ENCODE assay signal across 8 cellular contexts in genomic region chr4:153151535-153152452, GRCh38. TPM values are rescaled to one million over a fixed set of nuclear protein-coding genes. Genes with fewer than 3 reads are reported as not detected.
DNase-seq lines count a peak whose midpoint lies in the region; ATAC-seq and TF ChIP-seq lines count a peak whose summit lies in the region.

No MANE protein-coding gene starts in this region.

- peak overlapping the region; percentile 74 for H3K4me3 ChIP-seq in SJCRH30
- no peak overlapping the region for H3K4me3 ChIP-seq in effector memory CD4-positive, alpha-beta T cell (ENCODE audit: insufficient read depth, low read depth, low read length, poor library complexity, severe bottlenecking)
- H3K4me3 ChIP-seq in mucosa of rectum (ENCODE audit: low read length in 2 of 2): peak overlapping the region; percentile 10 to 70
- peak overlapping the region in 1 of 3 donors; percentile 43 for H3K4me3 ChIP-seq in thyroid gland (replicated peaks in 1 of 3)

- H3K9me3 ChIP-seq in SJCRH30 (replicated peaks) (no peaks in the 10 kb centered on the region), mucosa of rectum (ENCODE audit: control insufficient read depth in 2 of 2, low read length in 2 of 2) (no peaks in the 10 kb centered on the region), thyroid gland (no peaks in the 10 kb centered on the region)
- no peaks in the 10 kb centered on the region for H3K9me3 ChIP-seq in effector memory CD4-positive, alpha-beta T cell (ENCODE audit: control insufficient read depth, low read length)

- intact Hi-C loops in thyroid gland (cut with DNase I): no loop called here

- no peaks in the 10 kb centered on the region for H3K36me3 ChIP-seq in SJCRH30
- H3K36me3 ChIP-seq in effector memory CD4-positive, alpha-beta T cell (ENCODE audit: control insufficient read depth, insufficient read depth, low read length): no peaks in the 10 kb centered on the region
- H3K36me3 ChIP-seq in mucosa of rectum (ENCODE audit: control insufficient read depth in 2 of 2, insufficient read depth in 2 of 2, low read length in 2 of 2): no peaks in the 10 kb centered on the region
- H3K36me3 ChIP-seq in thyroid gland: no peaks in the 10 kb centered on the region

- no peak for TF ChIP-seq POLR2A in thyroid gland (IDR thresholded peaks at IDR 0.05)

- no peak for TF ChIP-seq CTCF in thyroid gland (IDR thresholded peaks at IDR 0.05)

- H3K9ac ChIP-seq in mucosa of rectum (ENCODE audit: low read depth in 1 of 2, low read length in 2 of 2): peak overlapping the region in 1 of 2 donors; percentile 78

- H3K4me1 ChIP-seq in SJCRH30: peaks cover 8% of the 10 kb centered on the region
- H3K4me1 ChIP-seq in effector memory CD4-positive, alpha-beta T cell (ENCODE audit: control insufficient read depth, insufficient read depth, low read length, poor library complexity, severe bottlenecking): peaks cover 6% of the 10 kb centered on the region
- H3K4me1 ChIP-seq in mucosa of rectum (ENCODE audit: control insufficient read depth in 2 of 2, insufficient read depth in 2 of 2, low read length in 2 of 2): peaks cover 6 to 12% of the 10 kb centered on the region in 2 donors
- H3K4me1 ChIP-seq in thyroid gland: peaks cover 7 to 14% of the 10 kb centered on the region in 2 donors

- no peaks in the 10 kb centered on the region for H3K27me3 ChIP-seq in SJCRH30
- no peaks in the 10 kb centered on the region for H3K27me3 ChIP-seq in effector memory CD4-positive, alpha-beta T cell (replicated peaks; ENCODE audit: control insufficient read depth, insufficient read depth, low read length, poor library complexity, severe bottlenecking)
- no peaks in the 10 kb centered on the region for H3K27me3 ChIP-seq in mucosa of rectum (ENCODE audit: control insufficient read depth in 2 of 2, insufficient read depth in 2 of 2, low read length in 2 of 2)
- no peaks in the 10 kb centered on the region for H3K27me3 ChIP-seq in thyroid gland

- no peak for ATAC-seq in GM19455 (IDR thresholded peaks at IDR 0.05; ENCODE audit: unreplicated experiment)

- 17 to 25% methylated on average over 29 to 31 of the region's 31 CpGs for WGBS in thyroid gland, 2 donors

- peak overlapping the region; percentile 92 for H3K27ac ChIP-seq in SJCRH30
- peak overlapping the region; percentile 42 for H3K27ac ChIP-seq in effector memory CD4-positive, alpha-beta T cell (ENCODE audit: insufficient read depth, low read length, poor library complexity, severe bottlenecking)
- peak overlapping the region; percentile 88 for H3K27ac ChIP-seq in mucosa of rectum (ENCODE audit: low read depth in 2 of 2, low read length in 2 of 2)
- H3K27ac ChIP-seq in thyroid gland: peak overlapping the region in 1 of 3 donors; percentile 41

- peak; percentile 89 for DNase-seq in SIG-M5 treated with dmso at 0.1 percent for 504 hours (lab: John Stamatoyannopoulos, UW; ENCODE audit: unreplicated experiment)
- no peak for DNase-seq in SIG-M5 (lab: John Stamatoyannopoulos, UW)
- peak; percentile 87 for DNase-seq in MV-4-11 (lab: John Stamatoyannopoulos, UW)
- peak; percentile 77 to 81 for DNase-seq in SJCRH30
- peak; percentile 31 to 48 (median 41) for DNase-seq in effector memory CD4-positive, alpha-beta T cell
- peak; percentile 97 for DNase-seq in thyroid gland

RNA-seq across cellular contexts. Expression of gene TRIM2, which starts 52.4 kb away (rescaled TPM):
- total RNA-seq in SJCRH30 (2014; rRNA removed; shearing (Covaris generic)): 26.0 and 30.8 TPM in 2 replicates
- total RNA-seq in thyroid gland: 100 to 1,000 TPM; 146 to 229 (median 192) TPM
